In the genomic region with DNA sequence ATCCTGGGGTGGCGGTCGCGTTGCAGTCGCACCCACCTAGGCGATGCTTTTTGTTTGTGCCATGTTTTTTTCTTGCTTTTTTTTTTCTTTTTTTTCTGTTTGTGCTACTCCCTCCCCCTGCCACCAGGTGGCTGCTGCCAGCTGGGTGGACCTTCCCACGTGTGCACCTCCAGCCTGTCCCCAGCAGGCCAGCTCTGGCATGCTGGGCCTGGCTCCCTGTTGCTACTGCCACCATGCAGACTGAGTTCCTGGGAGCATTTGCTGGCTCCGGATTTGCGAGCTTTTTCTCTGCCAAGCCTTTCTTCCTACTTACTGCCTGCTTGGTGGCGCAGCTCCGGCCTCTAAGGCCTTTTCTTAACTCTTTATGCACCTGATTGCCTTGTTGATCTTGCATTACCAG, we compare ENCODE assay signal across 8 cellular contexts.
DNase-seq lines count a peak whose midpoint lies in the region; ATAC-seq and TF ChIP-seq lines count a peak whose summit lies in the region.

No MANE protein-coding gene starts in this region.

- TF ChIP-seq CTCF in Calu3 (IDR thresholded peaks at IDR 0.05; ENCODE audit: unreplicated experiment) (peak; percentile 62), PC-3 (conservative IDR thresholded peaks at IDR 0.05; ENCODE audit: low read depth, low read length) (peak; percentile 62), fibroblast of pulmonary artery (IDR thresholded peaks at IDR 0.05; ENCODE audit: low read length, missing control alignments) (peak; percentile 56), spleen (IDR thresholded peaks at IDR 0.05 in 8 of 11, conservative IDR thresholded peaks at IDR 0.05 in 3 of 11) (peak in 8 of 11 experiments; percentile 16 to 55 (median 39)), CD14-positive monocyte (IDR thresholded peaks at IDR 0.05) (no peak)

- TF ChIP-seq POLR2A in spleen (IDR thresholded peaks at IDR 0.05), result no peak

- ATAC-seq in GM19023 (IDR thresholded peaks at IDR 0.05; ENCODE audit: unreplicated experiment) (peak; percentile 88), HG03045 (IDR thresholded peaks at IDR 0.05; ENCODE audit: unreplicated experiment) (peak; percentile 94), PC-3 (peak; percentile 80)

- POLR2A ChIA-PET in PC-3 (lab: Charles Lee; ENCODE audit: unreplicated experiment), result no interaction called here

- CTCF ChIA-PET in Calu3 (lab: Charles Lee), result no interaction called here
- CTCF ChIA-PET in PC-3 (lab: Charles Lee), result no interaction called here

- peak; percentile 28 for DNase-seq in Calu3
- peak; percentile 45 for DNase-seq in PC-3
- peak; percentile 49 for DNase-seq in fibroblast of pulmonary artery (ENCODE audit: low read depth)
- peak; percentile 79 for DNase-seq in spleen
- no peak for DNase-seq in CD14-positive monocyte (ENCODE audit: low spot score)
- no peak for DNase-seq in activated CD8-positive, alpha-beta memory T cell treated with anti-CD3 and anti-CD28 coated beads, Interleukin-2, amount 50 U/mL, for 4 hours

- H3K27me3 Mint-ChIP-seq in Calu3 (ENCODE audit: unreplicated experiment) (no peaks in the 10 kb centered on the region), CD14-positive monocyte (ENCODE audit: low read depth in 3 of 3) (peaks cover 0 to 6% (median 3%) of the 10 kb centered on the region in 3 donors)

- H3K9me3 Mint-ChIP-seq in Calu3 (ENCODE audit: low read depth, unreplicated experiment), result no peaks in the 10 kb centered on the region
- H3K9me3 Mint-ChIP-seq in CD14-positive monocyte, result peaks cover 0 to 5% (median 2%) of the 10 kb centered on the region in 7 donors

- H4K20me1 ChIP-seq in PC-3 (ENCODE audit: low read length), result no peaks in the 10 kb centered on the region

- no peaks in the 10 kb centered on the region for H3K36me3 ChIP-seq in PC-3 (ENCODE audit: low read depth, low read length)
- H3K36me3 ChIP-seq in spleen, result no peaks in the 10 kb centered on the region

- H3K4me2 ChIP-seq in PC-3 (ENCODE audit: low read length), result no peak overlapping the region

- H3K36me3 Mint-ChIP-seq in Calu3 (ENCODE audit: insufficient read depth, unreplicated experiment) (no peaks in the 10 kb centered on the region), CD14-positive monocyte (no peaks in the 10 kb centered on the region)

- H3K79me2 ChIP-seq in PC-3 (ENCODE audit: low read length), result no peaks in the 10 kb centered on the region

- intact Hi-C loops in Calu3 (cut with micrococcal nuclease; ENCODE audit: unreplicated experiment), result no loop called here
- intact Hi-C loops in PC-3 (cut with micrococcal nuclease), result no loop called here
- intact Hi-C loops in spleen (cut with DNase I; ENCODE audit: low total_unique reads), result no loop called here
- intact Hi-C loops in CD14-positive monocyte (cut with micrococcal nuclease), result no loop called here

- H3K27me3 ChIP-seq in PC-3 (ENCODE audit: low read length) (no peaks in the 10 kb centered on the region), spleen (replicated peaks in 1 of 7) (no peaks in the 10 kb centered on the region)

- H3K4me1 Mint-ChIP-seq in Calu3 (ENCODE audit: low read depth, unreplicated experiment) (no peaks in the 10 kb centered on the region), CD14-positive monocyte (no peaks in the 10 kb centered on the region)

- no peaks in the 10 kb centered on the region for H3K9me3 ChIP-seq in PC-3 (ENCODE audit: low read length)
- peaks cover 0 to 7% (median 0%) of the 10 kb centered on the region in 8 donors for H3K9me3 ChIP-seq in spleen

- no TSS peak for BruUV-seq in Calu3 (replicated peaks; lab: Mats Ljungman, UMichigan)
- no TSS peak for BruUV-seq in PC-3 (replicated peaks; lab: Mats Ljungman, UMichigan)

- H3K4me1 ChIP-seq in PC-3 (ENCODE audit: insufficient read depth, low read length) (no peaks in the 10 kb centered on the region), spleen (no peaks in the 10 kb centered on the region)

- H3K4me3 ChIP-seq in PC-3 (ENCODE audit: low read length) (no peak overlapping the region), fibroblast of pulmonary artery (replicated peaks; ENCODE audit: low read depth, low read length) (no peak overlapping the region), spleen (no peak overlapping the region)

- H3K9ac ChIP-seq in PC-3 (ENCODE audit: low read length), result no peak overlapping the region

- H3K4me3 Mint-ChIP-seq in Calu3 (ENCODE audit: low read depth, unreplicated experiment) (no peak overlapping the region), CD14-positive monocyte (no peak overlapping the region)

- H3K27ac Mint-ChIP-seq in Calu3 (ENCODE audit: unreplicated experiment) (peak overlapping the region; percentile 45), CD14-positive monocyte (peak overlapping the region in 1 of 7 donors; percentile 36)

- H3K27ac ChIP-seq in PC-3 (ENCODE audit: low read length) (no peak overlapping the region), spleen (no peak overlapping the region)

- WGBS in spleen, 5 donors, result 61 to 74% (median 67%) methylated on average over 10 of the region's 10 CpGs

- no peaks in the 10 kb centered on the region for H3K9me2 ChIP-seq in PC-3 (replicated peaks; ENCODE audit: low read length)

- peak overlapping the region; percentile 23; the same call in 1 of the 2 replicates for H2AFZ ChIP-seq in PC-3 (ENCODE audit: low read length)

- no peaks in the 10 kb centered on the region for H3F3A ChIP-seq in PC-3 (ENCODE audit: low read length, unreplicated experiment)

Comparison
In these comparisons a context has a peak if more than half of its experiments do, and no peak if none do; other contexts are left out.
1. DNase-seq: peak in Calu3 (single experiment), PC-3 (single experiment), fibroblast of pulmonary artery (single experiment) and spleen (single experiment); none in CD14-positive monocyte (single experiment) and activated CD8-positive, alpha-beta memory T cell treated with anti-CD3 and anti-CD28 coated beads, Interleukin-2, amount 50 U/mL, for 4 hours (single experiment).
2. Peak in every context shown above with its lines, with median percentiles within 50 percentile points of each other: ATAC-seq.